Comparison of ENCODE assay signal across 1 cellular context in genomic region chr15:78993257-78993930, GRCh38.
TF ChIP-seq lines count a peak whose summit lies in the region.

No MANE protein-coding gene starts in this region.

TF ChIP-seq in GM12878, 131 proteins besides CTCF, POLR2A, EP300 and RAD21:
- peak; percentile 6 for TF ChIP-seq NBN (IDR thresholded peaks at IDR 0.05)
- TF ChIP-seq PRDM15 (CRISPR knock-in tag; IDR thresholded peaks at IDR 0.05), result no peak
- no peak for TF ChIP-seq SIN3A (IDR thresholded peaks at IDR 0.05; ENCODE audit: low read depth, low read length)
- 0 out of 2 replicates have a peak, but pooled peaks have one; percentile 3 for TF ChIP-seq IKZF1 (conservative IDR thresholded peaks at IDR 0.05)
- TF ChIP-seq HDGF (IDR thresholded peaks at IDR 0.05), result 0 out of 2 replicates have a peak, but pooled peaks have one; percentile 65
- 0 out of 4 replicates have a peak, but pooled peaks of 1 of the 2 experiments have one; percentile 0 for TF ChIP-seq IKZF2 (IDR thresholded peaks at IDR 0.05)
- no peak for TF ChIP-seq ZZZ3 (IDR thresholded peaks at IDR 0.05; ENCODE audit: control insufficient read depth, insufficient read length, low read depth)
